In the genomic region with DNA sequence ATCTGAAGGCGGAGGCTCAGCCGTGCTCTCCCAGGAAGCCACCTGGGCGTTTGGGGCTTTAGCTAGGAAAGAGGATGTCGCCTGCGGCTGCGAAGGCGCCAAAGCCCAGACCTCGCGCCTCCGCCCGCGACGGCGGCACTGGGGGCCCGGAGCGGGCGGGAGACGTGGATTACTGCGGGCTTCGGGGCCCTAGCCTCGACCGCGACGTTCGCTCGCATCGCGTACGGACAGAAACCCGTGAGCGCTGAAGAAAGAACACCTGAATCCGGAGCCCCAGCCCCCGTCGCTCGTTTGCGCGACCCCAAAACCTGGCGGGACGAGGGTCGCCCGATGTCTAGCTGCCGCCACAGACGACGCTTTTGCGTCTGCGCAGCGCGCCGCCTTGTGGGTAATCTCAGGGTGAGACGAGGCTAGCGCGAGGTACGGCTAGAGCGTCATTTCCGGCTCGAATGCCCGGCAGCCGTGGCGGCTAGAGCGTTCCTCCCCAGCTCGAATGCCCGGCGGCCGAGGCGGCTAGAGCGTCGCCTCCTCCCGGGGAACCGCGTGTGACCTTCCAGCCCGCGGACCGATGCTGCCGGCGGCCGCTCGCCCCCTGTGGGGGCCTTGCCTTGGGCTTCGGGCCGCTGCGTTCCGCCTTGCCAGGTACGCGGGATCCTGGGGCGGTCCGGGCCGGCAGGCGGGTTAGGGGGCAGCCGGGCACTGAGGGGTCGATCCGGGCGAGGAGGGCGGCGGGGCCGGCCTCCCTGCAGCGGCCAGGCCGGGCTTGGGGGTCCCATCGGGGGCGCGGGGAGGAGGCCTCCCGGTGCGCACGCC, we compare ENCODE assay signal across 8 cellular contexts. TPM values are rescaled to one million over a fixed set of nuclear protein-coding genes. Genes with fewer than 3 reads are reported as not detected.
DNase-seq lines count a peak whose midpoint lies in the region; ATAC-seq and TF ChIP-seq lines count a peak whose summit lies in the region.

A gene (plus strand): TSS at position 434 of the 813 bp plus-strand sequence. CDS start 135 bp downstream, at position 569.

- TF ChIP-seq CTCF in Peyer's patch (IDR thresholded peaks at IDR 0.05): peak in 3 of 6 experiments; percentile 52 to 58 (median 55)

- TF ChIP-seq POLR2A in Peyer's patch (IDR thresholded peaks at IDR 0.05): peak; percentile 82 to 88

- DNase-seq in DMS53 treated with DMSO at 0.1 percent for 48 hours (lab: John Stamatoyannopoulos, UW; ENCODE audit: unreplicated experiment) (peak; percentile 89), Peyer's patch (peak; percentile 91 to 96 (median 95)), activated T-helper 1 cell treated with Interleukin-2 at 50 U/mL for 16 hours (ENCODE audit: low read depth) (peak; percentile 78), fibroblast of gingiva (ENCODE audit: low read depth) (peak; percentile 91), naive B cell (peak; percentile 86)
- DNase-seq in stimulated activated effector memory CD8-positive, alpha-beta T cell treated with anti-CD3 and anti-CD28 coated beads, Interleukin-12 subunit alpha, Interleukin-12 subunit beta, amount 100 ng/mL, for 72 hours (ENCODE audit: low spot score in 2 of 2): peak; percentile 84 to 95

- peaks cover 79% of the 10 kb centered on the region for H3K36me3 ChIP-seq in KOPT-K1 (ENCODE audit: insufficient read depth, low read length)
- peaks cover 0 to 61% (median 0%) of the 10 kb centered on the region in 3 donors for H3K36me3 ChIP-seq in Peyer's patch

- H3K27ac ChIP-seq in KOPT-K1 (ENCODE audit: low read depth, low read length, poor library complexity, severe bottlenecking): peak within 1 kb of the TSS; percentile 88
- peak within 1 kb of the TSS; percentile 92 to 95 (median 94) for H3K27ac ChIP-seq in Peyer's patch

- H3K36me3 Mint-ChIP-seq in naive B cell: peaks cover 0 to 6% of the 10 kb centered on the region in 2 donors
- H3K36me3 Mint-ChIP-seq in stimulated activated effector memory CD8-positive, alpha-beta T cell treated with anti-CD3 and anti-CD28 coated beads, Interleukin-12 subunit alpha, Interleukin-12 subunit beta, amount 100 ng/mL, for 72 hours: peaks cover 97% of the 10 kb centered on the region

- no peaks in the 10 kb centered on the region for H3K9me3 ChIP-seq in KOPT-K1 (ENCODE audit: insufficient read depth, low read length, poor library complexity, severe bottlenecking)
- no peaks in the 10 kb centered on the region for H3K9me3 ChIP-seq in Peyer's patch

- ATAC-seq in GM21717 (IDR thresholded peaks at IDR 0.05; ENCODE audit: unreplicated experiment): peak; percentile 58
- ATAC-seq in naive B cell (ENCODE audit: low read depth in 2 of 2): peak; percentile 95 to 96
- ATAC-seq in stimulated activated effector memory CD8-positive, alpha-beta T cell treated with anti-CD3 and anti-CD28 coated beads, Interleukin-12 subunit alpha, Interleukin-12 subunit beta, amount 100 ng/mL, for 72 hours: peak; percentile 91

- H3K4me1 Mint-ChIP-seq in naive B cell: peaks cover 21 to 37% (median 24%) of the 10 kb centered on the region in 3 donors
- H3K4me1 Mint-ChIP-seq in stimulated activated effector memory CD8-positive, alpha-beta T cell treated with anti-CD3 and anti-CD28 coated beads, Interleukin-12 subunit alpha, Interleukin-12 subunit beta, amount 100 ng/mL, for 72 hours: peaks cover 48% of the 10 kb centered on the region

- H3K9me3 Mint-ChIP-seq in naive B cell: no peaks in the 10 kb centered on the region
- H3K9me3 Mint-ChIP-seq in stimulated activated effector memory CD8-positive, alpha-beta T cell treated with anti-CD3 and anti-CD28 coated beads, Interleukin-12 subunit alpha, Interleukin-12 subunit beta, amount 100 ng/mL, for 72 hours: no peaks in the 10 kb centered on the region

- H3K4me1 ChIP-seq in Peyer's patch: peaks cover 8 to 33% (median 16%) of the 10 kb centered on the region in 4 donors

- peak within 1 kb of the TSS; percentile 88 to 96 (median 92) for H3K4me3 Mint-ChIP-seq in naive B cell
- peak within 1 kb of the TSS; percentile 94 for H3K4me3 Mint-ChIP-seq in stimulated activated effector memory CD8-positive, alpha-beta T cell treated with anti-CD3 and anti-CD28 coated beads, Interleukin-12 subunit alpha, Interleukin-12 subunit beta, amount 100 ng/mL, for 72 hours

- no peaks in the 10 kb centered on the region for H3K27me3 ChIP-seq in Peyer's patch

- no peaks in the 10 kb centered on the region for H3K27me3 Mint-ChIP-seq in naive B cell

- peak within 1 kb of the TSS; percentile 93 to 97 (median 94) for H3K27ac Mint-ChIP-seq in naive B cell
- peak within 1 kb of the TSS; percentile 99 for H3K27ac Mint-ChIP-seq in stimulated activated effector memory CD8-positive, alpha-beta T cell treated with anti-CD3 and anti-CD28 coated beads, Interleukin-12 subunit alpha, Interleukin-12 subunit beta, amount 100 ng/mL, for 72 hours

- H3K4me3 ChIP-seq in Peyer's patch: peak within 1 kb of the TSS; percentile 70 to 92 (median 78)

RNA-seq across cellular contexts. Expression of the gene that starts here (rescaled TPM):
- 10 to 100 TPM; 65.6 to 99.9 (median 76.4) TPM for total RNA-seq in Peyer's patch
- polyA plus RNA-seq in naive B cell (ENCODE audit: low read depth in 6 of 6): 10 to 100 TPM; 33.7 to 51.6 (median 42.3) TPM

Comparison
In these comparisons a context has a peak if more than half of its experiments do, and no peak if none do; other contexts are left out.
1. Peak in every context shown above with its lines: DNase-seq, ATAC-seq, H3K4me3 ChIP-seq and H3K27ac ChIP-seq.